Comparison of ENCODE assay signal across 24 cellular contexts in the genomic region with DNA sequence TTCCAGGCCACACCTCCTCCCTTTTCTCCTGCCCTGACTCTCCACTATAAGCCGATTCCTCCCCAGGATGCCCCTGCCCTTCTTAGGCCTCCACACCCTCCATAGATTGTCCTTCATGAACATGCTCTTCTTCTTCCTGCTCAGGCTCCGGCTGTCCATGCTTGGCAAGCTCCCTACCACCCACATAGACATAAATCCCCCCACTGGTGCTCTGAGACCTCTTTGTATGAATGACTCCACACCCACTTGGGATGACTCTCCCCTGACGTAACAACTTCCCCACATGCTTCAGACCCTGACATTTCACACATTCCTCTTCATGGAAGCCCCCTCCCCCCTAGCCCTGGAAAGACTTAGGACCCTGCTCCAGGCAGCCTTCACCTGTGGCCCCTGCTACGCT.
DNase-seq lines count a peak whose midpoint lies in the region; ATAC-seq, FAIRE-seq and TF ChIP-seq lines count a peak whose summit lies in the region.
"Had no signal": no experiment of that assay in that cellular context is flagged by ENCODE, and none has a peak within 500 bp of the region (broad histone marks: within the 10 kb centered on the region; RNA-seq: fewer than 3 reads in every experiment).

No MANE protein-coding gene starts in this region.

- H2AFZ ChIP-seq in IMR-90 (replicated peaks; ENCODE audit: low read length, poor library complexity) (no peak overlapping the region), HepG2 (ENCODE audit: low read length) (no peak overlapping the region)

- no peak overlapping the region for H4K5ac ChIP-seq in IMR-90 (ENCODE audit: low read depth, low read length)

- TF ChIP-seq CTCF in HEK293 (tag by site-specific recombination; IDR thresholded peaks at IDR 0.05) (no peak), IMR-90 (conservative IDR thresholded peaks at IDR 0.05; ENCODE audit: low read depth, low read length) (no peak), esophagus muscularis mucosa (IDR thresholded peaks at IDR 0.05) (no peak), HepG2 (CRISPR knock-in tag; IDR thresholded peaks at IDR 0.05) (no peak), A673 (conservative IDR thresholded peaks at IDR 0.05; ENCODE audit: low read depth, low read length) (no peak)

- no peaks in the 10 kb centered on the region for H4K20me1 ChIP-seq in IMR-90 (ENCODE audit: insufficient read depth, low read length)
- H4K20me1 ChIP-seq in HepG2 (ENCODE audit: insufficient read depth, low read length), result no peaks in the 10 kb centered on the region
- H4K20me1 ChIP-seq: BLaER1 had no signal

- no peak overlapping the region for H3K56ac ChIP-seq in IMR-90 (ENCODE audit: extremely low read depth, insufficient read depth, low read length)

- no peak overlapping the region for H2BK5ac ChIP-seq in IMR-90 (ENCODE audit: low read depth, low read length, poor library complexity, severe bottlenecking)

- BruUV-seq in IMR-90 (replicated peaks; lab: Mats Ljungman, UMichigan) (no TSS peak), HepG2 (replicated peaks; lab: Mats Ljungman, UMichigan) (no TSS peak), A673 (replicated peaks; lab: Mats Ljungman, UMichigan) (no TSS peak)

- no peak for TF ChIP-seq EP300 in esophagus muscularis mucosa (IDR thresholded peaks at IDR 0.05)
- no peak for TF ChIP-seq EP300 in HepG2 (IDR thresholded peaks at IDR 0.05; ENCODE audit: low read depth in 2 of 2, low read length in 2 of 2)
- TF ChIP-seq EP300 in HepG2 (CRISPR knock-in tag; IDR thresholded peaks at IDR 0.05; ENCODE audit: borderline replicate concordance), result no peak

- DNase-seq in IMR-90 (no peak), esophagus muscularis mucosa (ENCODE audit: extremely low spot score) (peak; percentile 68), urothelium cell line (ENCODE audit: low spot score) (no peak), COLO829 (ENCODE audit: low spot score) (no peak), HepG2 (ENCODE audit: low spot score) (no peak), A673 (ENCODE audit: low spot score) (no peak)
- DNase-seq: ACHN; BE2C; C1 segment of cervical spinal cord; Caco-2; Calu3; CD4-positive, alpha-beta memory T cell; CD4-positive, CD25-positive, alpha-beta regulatory T cell; CD8-positive, alpha-beta memory T cell; DMS79 treated with DMSO at 0.1 percent for 48 hours; GF-D8 had no signal

- ATAC-seq in IMR-90 (ENCODE audit: low read depth), result no peak
- ATAC-seq in HepG2, result no peak
- ATAC-seq: A549 had no signal

- H3K4me2 ChIP-seq in IMR-90 (ENCODE audit: low read depth, low read length), result no peak overlapping the region
- H3K4me2 ChIP-seq in HepG2 (ENCODE audit: low read depth, low read length), result no peak overlapping the region
- H3K4me2 ChIP-seq: A549, BLaER1 had no signal

- no peak overlapping the region for H3K4ac ChIP-seq in IMR-90 (ENCODE audit: low read depth, low read length)

- no peak overlapping the region for H3K14ac ChIP-seq in IMR-90 (replicated peaks; ENCODE audit: low read depth, low read length)

- TF ChIP-seq POLR2A in IMR-90 (IDR thresholded peaks at IDR 0.05; ENCODE audit: low read depth, low read length), result no peak
- TF ChIP-seq POLR2A in esophagus muscularis mucosa (IDR thresholded peaks at IDR 0.05; ENCODE audit: low read depth), result no peak
- TF ChIP-seq POLR2A in HepG2 (IDR thresholded peaks at IDR 0.05; ENCODE audit: insufficient read depth in 1 of 2, low read depth in 2 of 2, low read length in 2 of 2), result no peak

- no peaks in the 10 kb centered on the region for H3K9me3 ChIP-seq in HEK293 (ENCODE audit: control insufficient read depth, insufficient read depth, low read depth, low read length)
- peaks cover 19% of the 10 kb centered on the region for H3K9me3 ChIP-seq in IMR-90 (ENCODE audit: control insufficient read depth, insufficient read depth, low read length)
- no peaks in the 10 kb centered on the region for H3K9me3 ChIP-seq in esophagus muscularis mucosa
- no peaks in the 10 kb centered on the region for H3K9me3 ChIP-seq in HepG2 (ENCODE audit: low read length)
- H3K9me3 ChIP-seq in A673 (ENCODE audit: low read depth, low read length, poor library complexity, severe bottlenecking), result peaks cover 5% of the 10 kb centered on the region
- H3K9me3 ChIP-seq: A549, BE2C, BLaER1, Caco-2 had no signal

- H3K79me1 ChIP-seq in IMR-90 (ENCODE audit: low read depth in 1 of 2, low read length in 2 of 2), result no peaks in the 10 kb centered on the region

- no peak overlapping the region for H4K8ac ChIP-seq in IMR-90 (ENCODE audit: low read depth in 2 of 2, low read length in 2 of 2)

- POLR2A ChIA-PET in HEK293 (lab: Yijun Ruan, JAX) (no interaction called here), IMR-90 (lab: Charles Lee; ENCODE audit: unreplicated experiment) (no interaction called here), HepG2 (lab: Yijun Ruan, JAX) (no interaction called here), A673 (lab: Charles Lee; ENCODE audit: low non-redundant PET) (no interaction called here)

- H3K36me3 ChIP-seq in HEK293 (ENCODE audit: control insufficient read depth in 2 of 2, insufficient read depth in 1 of 2, low read length in 2 of 2) (no peaks in the 10 kb centered on the region), IMR-90 (ENCODE audit: control insufficient read depth, insufficient read depth, low read length) (no peaks in the 10 kb centered on the region), esophagus muscularis mucosa (no peaks in the 10 kb centered on the region), HepG2 (replicated peaks in 1 of 2; ENCODE audit: control insufficient read depth in 1 of 2, insufficient read depth in 2 of 2, low read length in 2 of 2) (no peaks in the 10 kb centered on the region), A673 (ENCODE audit: insufficient read depth, low read length, poor library complexity, severe bottlenecking) (no peaks in the 10 kb centered on the region)
- H3K36me3 ChIP-seq: BE2C, BLaER1 had no signal

- H3K27me3 ChIP-seq in IMR-90 (ENCODE audit: control insufficient read depth, insufficient read depth, low read length), result no peaks in the 10 kb centered on the region
- H3K27me3 ChIP-seq in esophagus muscularis mucosa, result peaks cover 0 to 17% (median 0%) of the 10 kb centered on the region in 4 donors
- H3K27me3 ChIP-seq in HepG2 (ENCODE audit: control insufficient read depth in 1 of 2, insufficient read depth in 2 of 2, low read length in 2 of 2), result no peaks in the 10 kb centered on the region; a peak in 1 of 5 replicates
- H3K27me3 ChIP-seq in A673 (replicated peaks; ENCODE audit: insufficient read depth, low read depth, low read length, poor library complexity), result no peaks in the 10 kb centered on the region
- H3K27me3 ChIP-seq: BE2C, BLaER1 had no signal

- no peaks in the 10 kb centered on the region for H3K79me2 ChIP-seq in HepG2 (ENCODE audit: insufficient read depth, low read length)

- H4K91ac ChIP-seq in IMR-90 (ENCODE audit: insufficient read depth, low read depth, low read length), result no peak overlapping the region

- CTCF ChIA-PET in HEK293 (lab: Yijun Ruan, JAX), result no interaction called here
- CTCF ChIA-PET in IMR-90 (lab: Yijun Ruan, JAX), result no interaction called here
- CTCF ChIA-PET in HepG2 (lab: Yijun Ruan, JAX; ENCODE audit: low intra/inter-chr PET ratio, low total read pairs), result no interaction called here
- CTCF ChIA-PET in A673 (lab: Charles Lee), result no interaction called here

- WGBS in IMR-90 (ENCODE audit: extremely low coverage in 2 of 2, insufficient read length in 1 of 2), 2 experiments, result 40% methylated on average over 3 of the region's 4 CpGs; no CpG with 5 or more reads in 1 of the 2 experiments
- WGBS in esophagus muscularis mucosa, result 69% methylated on average over 4 of the region's 4 CpGs
- WGBS in HepG2 (ENCODE audit: low lambda C conversion rate), result 9% methylated on average over 4 of the region's 4 CpGs

- H2AK5ac ChIP-seq in IMR-90 (ENCODE audit: low read depth, low read length), result no peak overlapping the region

- H3K18ac ChIP-seq in IMR-90 (ENCODE audit: low read depth, low read length), result no peak overlapping the region

- in situ Hi-C loops in IMR-90 (cut with MboI; ENCODE audit: low sequenced_read_pairs) (no loop called here), HepG2 (cut with HindIII; ENCODE audit: extremely low pct_ligation_motif_present, low pct_unique_long_range_greater_than_20kb) (no loop called here)

- no peak overlapping the region for H3K9ac ChIP-seq in IMR-90 (ENCODE audit: low read depth, low read length)
- H3K9ac ChIP-seq in HepG2 (ENCODE audit: insufficient read depth, low read depth, low read length), result no peak overlapping the region
- H3K9ac ChIP-seq: BLaER1 had no signal

- FAIRE-seq in urothelium cell line (lab: Jason Lieb, UNC) (peak; percentile 30), HepG2 (lab: Jason Lieb, UNC) (no peak)
- FAIRE-seq: A549, D721Med, G401.6, GM12891, GM19239 had no signal

- no peak overlapping the region for H3K23ac ChIP-seq in IMR-90 (ENCODE audit: low read depth, low read length)

- H2AK9ac ChIP-seq in IMR-90 (replicated peaks; ENCODE audit: low read depth, low read length, poor library complexity), result peak overlapping the region; percentile 38

- H3K4me3 ChIP-seq in HEK293 (ENCODE audit: low read depth, low read length), result no peak overlapping the region
- no peak overlapping the region for H3K4me3 ChIP-seq in IMR-90 (ENCODE audit: insufficient read depth, low read depth, low read length)
- H3K4me3 ChIP-seq in esophagus muscularis mucosa, result no peak overlapping the region
- no peak overlapping the region for H3K4me3 ChIP-seq in HepG2 (replicated peaks in 1 of 3; ENCODE audit: insufficient read depth in 1 of 3, low read depth in 2 of 3, low read length in 3 of 3)
- no peak overlapping the region for H3K4me3 ChIP-seq in A673 (ENCODE audit: low read depth, low read length, poor library complexity, severe bottlenecking)
- H3K4me3 ChIP-seq: A549, BLaER1 had no signal

- no peak overlapping the region for H2BK15ac ChIP-seq in IMR-90 (ENCODE audit: low read depth, low read length)

- dilution Hi-C loops in IMR-90 (cut with HindIII; ENCODE audit: low sequenced_read_pairs, unreplicated experiment), result no loop called here

- no peak for TF ChIP-seq RAD21 in IMR-90 (IDR thresholded peaks at IDR 0.05; ENCODE audit: low read length)
- TF ChIP-seq RAD21 in HepG2 (CRISPR knock-in tag; IDR thresholded peaks at IDR 0.05), result no peak

- no peak overlapping the region for H2BK120ac ChIP-seq in IMR-90 (ENCODE audit: low read depth, low read length)

- no peaks in the 10 kb centered on the region for H3K9me1 ChIP-seq in IMR-90 (ENCODE audit: insufficient read depth, low read length)

- intact Hi-C loops in IMR-90 (cut with micrococcal nuclease), result no loop called here
- intact Hi-C loops in esophagus muscularis mucosa (cut with DNase I), result loop anchor here (10.0 kb wide), 1 partner anchor 62 kb away; no protein-coding TSS in a partner anchor
- intact Hi-C loops in HepG2 (cut with micrococcal nuclease; ENCODE audit: unreplicated experiment), result no loop called here
- intact Hi-C loops in A673 (cut with micrococcal nuclease; ENCODE audit: unreplicated experiment), result no loop called here

- H2BK20ac ChIP-seq in IMR-90 (ENCODE audit: low read depth, low read length), result no peak overlapping the region

- H3K27ac ChIP-seq in HEK293 (ENCODE audit: extremely low read depth, low read depth, low read length) (no peak overlapping the region), IMR-90 (ENCODE audit: insufficient read depth, low read length) (no peak overlapping the region), esophagus muscularis mucosa (replicated peaks in 1 of 4) (no peak overlapping the region), HepG2 (ENCODE audit: extremely low read length, insufficient read depth, low read length) (no peak overlapping the region), A673 (ENCODE audit: low read depth, low read length, poor library complexity, severe bottlenecking) (no peak overlapping the region)
- H3K27ac ChIP-seq: 22Rv1, A549, BLaER1 had no signal

- H3K4me1 ChIP-seq in HEK293 (ENCODE audit: control insufficient read depth, insufficient read depth, low read length), result no peaks in the 10 kb centered on the region
- no peaks in the 10 kb centered on the region for H3K4me1 ChIP-seq in IMR-90 (ENCODE audit: control insufficient read depth, insufficient read depth, low read length)
- H3K4me1 ChIP-seq in esophagus muscularis mucosa, result no peaks in the 10 kb centered on the region
- H3K4me1 ChIP-seq in HepG2 (ENCODE audit: insufficient read depth, low read length), result no peaks in the 10 kb centered on the region
- H3K4me1 ChIP-seq in A673 (ENCODE audit: insufficient read depth, low read length, poor library complexity, severe bottlenecking), result no peaks in the 10 kb centered on the region
- H3K4me1 ChIP-seq: A549, BE2C, BLaER1, Caco-2 had no signal
